Comparison of ENCODE assay signal across 11 cellular contexts in the genomic region with DNA sequence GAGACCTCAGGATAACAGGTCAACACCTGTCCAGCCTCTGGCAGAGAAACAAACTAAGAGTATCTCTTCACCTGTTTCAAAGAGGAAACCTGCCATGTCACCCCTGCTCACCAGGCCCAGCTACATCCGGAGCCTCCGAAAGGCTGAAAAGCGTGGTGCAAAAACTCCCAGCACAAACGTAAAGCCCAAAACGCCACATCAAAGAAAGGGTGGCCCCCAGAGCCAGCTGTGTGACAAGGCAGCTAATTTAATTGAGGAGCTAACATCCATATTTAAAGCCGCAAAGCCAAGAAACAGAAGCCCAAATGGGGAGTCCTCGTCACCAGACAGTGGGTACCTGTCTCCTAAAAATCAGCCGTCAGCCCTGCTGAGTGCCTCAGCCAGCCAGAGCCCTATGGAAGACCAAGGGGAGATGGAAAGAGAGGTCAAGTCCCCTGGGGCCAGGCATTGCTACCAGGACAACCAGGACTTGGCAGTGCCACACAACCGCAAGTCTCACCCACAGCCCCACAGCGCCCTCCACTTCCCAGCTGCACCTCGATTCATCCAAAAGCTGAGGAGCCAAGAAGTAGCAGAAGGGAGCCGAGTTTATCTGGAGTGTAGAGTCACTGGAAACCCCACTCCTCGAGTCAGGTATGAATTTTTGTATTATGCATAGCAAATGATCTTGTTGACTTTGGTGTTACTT. TPM values are rescaled to one million over a fixed set of nuclear protein-coding genes. Genes with fewer than 3 reads are reported as not detected.
DNase-seq lines count a peak whose midpoint lies in the region; ATAC-seq and TF ChIP-seq lines count a peak whose summit lies in the region.
"Had no signal": no experiment of that assay in that cellular context is flagged by ENCODE, and none has a peak within 500 bp of the region (broad histone marks: within the 10 kb centered on the region; RNA-seq: fewer than 3 reads in every experiment).

No MANE protein-coding gene starts in this region.

- CTCF ChIA-PET in WTC11 (lab: Charles Lee), result interaction anchor here (0.6 to 1.8 kb wide), 2 partner anchors 310 to 410 kb away, joined by 4 to 5 read pairs; no protein-coding TSS in a partner anchor

- H3K4me1 ChIP-seq in psoas muscle (peaks cover 38% of the 10 kb centered on the region), hepatocyte (ENCODE audit: insufficient read depth) (no peaks in the 10 kb centered on the region)
- H3K4me1 ChIP-seq: uterus had no signal

- peak overlapping the region; percentile 24 for H3K27ac ChIP-seq in psoas muscle
- no peak overlapping the region for H3K27ac ChIP-seq in hepatocyte
- H3K27ac ChIP-seq: uterus had no signal

- no peak for TF ChIP-seq CTCF in WTC11 (IDR thresholded peaks at IDR 0.05)
- TF ChIP-seq CTCF in psoas muscle (IDR thresholded peaks at IDR 0.05), result no peak
- TF ChIP-seq CTCF in hepatocyte (IDR thresholded peaks at IDR 0.05; ENCODE audit: poor library complexity), result no peak

- no peak overlapping the region for H2AFZ ChIP-seq in hepatocyte

- H3K4me3 Mint-ChIP-seq in WTC11, result no peak overlapping the region
- peak overlapping the region; percentile 33 for H3K4me3 Mint-ChIP-seq in activated T-helper 17 cell treated with anti-CD3 and anti-CD28 coated beads, Interleukin-2, amount 50 U/mL, for 72 hours

- POLR2A ChIA-PET in WTC11 (lab: Charles Lee), result no interaction called here

- peaks cover 0 to 7% of the 10 kb centered on the region in 2 donors for H3K36me3 ChIP-seq in psoas muscle (ENCODE audit: insufficient read depth in 1 of 2, low read depth in 1 of 2)
- H3K36me3 ChIP-seq in hepatocyte (replicated peaks; ENCODE audit: insufficient read depth, low read depth), result no peaks in the 10 kb centered on the region
- H3K36me3 ChIP-seq: uterus had no signal

- H3K4me2 ChIP-seq in hepatocyte, result no peak overlapping the region
- H3K4me2 ChIP-seq: SK-N-SH had no signal

- H3K9me3 ChIP-seq in psoas muscle, result no peaks in the 10 kb centered on the region
- H3K9me3 ChIP-seq in hepatocyte (ENCODE audit: low read depth), result no peaks in the 10 kb centered on the region
- H3K9me3 ChIP-seq: SK-N-SH, uterus had no signal

- peak; percentile 57 for ATAC-seq in WTC11
- ATAC-seq in activated T-helper 17 cell treated with anti-CD3 and anti-CD28 coated beads, Interleukin-2, amount 50 U/mL, for 72 hours (replicated peaks), result peak; percentile 22
- peak in 1 of 4 donors; percentile 18 for ATAC-seq in psoas muscle
- peak; percentile 64 for ATAC-seq in stimulated activated naive CD8-positive, alpha-beta T cell treated with anti-CD3 and anti-CD28 coated beads, Interleukin-15, Interleukin-2, amounts not matched to agents 100 U/mL and 50 U/mL, for 24 hours
- ATAC-seq in HG03520 (IDR thresholded peaks at IDR 0.05; ENCODE audit: unreplicated experiment), result no peak

- peak; percentile 13 for DNase-seq in WTC11 (ENCODE audit: low spot score)
- DNase-seq in psoas muscle, result no peak
- DNase-seq in stimulated activated naive CD8-positive, alpha-beta T cell treated with anti-CD3 and anti-CD28 coated beads, Interleukin-15, Interleukin-2, amounts not matched to agents 100 U/mL and 50 U/mL, for 24 hours, result peak; percentile 70
- DNase-seq in hepatocyte (ENCODE audit: low spot score), result no peak
- DNase-seq in NAMALWA (ENCODE audit: low spot score), result no peak
- DNase-seq: cortex of kidney, NCI-H2107, SK-N-SH, uterus had no signal

- no peaks in the 10 kb centered on the region for H3K36me3 Mint-ChIP-seq in WTC11
- no peaks in the 10 kb centered on the region for H3K36me3 Mint-ChIP-seq in activated T-helper 17 cell treated with anti-CD3 and anti-CD28 coated beads, Interleukin-2, amount 50 U/mL, for 72 hours (ENCODE audit: low read depth)

- no peaks in the 10 kb centered on the region for H3K79me2 ChIP-seq in hepatocyte

- H3K4me3 ChIP-seq in psoas muscle, result no peak overlapping the region
- no peak overlapping the region for H3K4me3 ChIP-seq in hepatocyte
- H3K4me3 ChIP-seq: uterus had no signal

- H4K20me1 ChIP-seq in hepatocyte (ENCODE audit: insufficient read depth, poor library complexity, severe bottlenecking), result no peaks in the 10 kb centered on the region

- H3K9me2 ChIP-seq in hepatocyte (replicated peaks; ENCODE audit: insufficient read depth), result no peaks in the 10 kb centered on the region
- H3K9me2 ChIP-seq: SK-N-SH had no signal

- H3K27ac Mint-ChIP-seq in WTC11, result no peak overlapping the region
- peak overlapping the region; percentile 53 for H3K27ac Mint-ChIP-seq in activated T-helper 17 cell treated with anti-CD3 and anti-CD28 coated beads, Interleukin-2, amount 50 U/mL, for 72 hours

- no peaks in the 10 kb centered on the region for H3K27me3 ChIP-seq in psoas muscle (ENCODE audit: insufficient read depth in 3 of 3, low read length in 2 of 3)
- no peaks in the 10 kb centered on the region for H3K27me3 ChIP-seq in hepatocyte
- H3K27me3 ChIP-seq: uterus had no signal

- 82 to 87% (median 82%) methylated on average over 13 of the region's 13 CpGs for WGBS in psoas muscle, 3 donors
- WGBS in hepatocyte (ENCODE audit: low lambda C conversion rate, missing lambda C conversion rate), result 90% methylated on average over 13 of the region's 13 CpGs

- intact Hi-C loops in psoas muscle (cut with DNase I), result loop anchor here in 1 of 2 donors (5.0 kb wide), 1 partner anchor 405 kb away; no protein-coding TSS in a partner anchor

- H3K9me3 Mint-ChIP-seq in WTC11, result no peaks in the 10 kb centered on the region
- H3K9me3 Mint-ChIP-seq in activated T-helper 17 cell treated with anti-CD3 and anti-CD28 coated beads, Interleukin-2, amount 50 U/mL, for 72 hours, result no peaks in the 10 kb centered on the region

- no peaks in the 10 kb centered on the region for H3K27me3 Mint-ChIP-seq in WTC11 (ENCODE audit: low read depth)
- H3K27me3 Mint-ChIP-seq in activated T-helper 17 cell treated with anti-CD3 and anti-CD28 coated beads, Interleukin-2, amount 50 U/mL, for 72 hours, result peaks cover 3% of the 10 kb centered on the region

- H3K4me1 Mint-ChIP-seq in WTC11, result no peaks in the 10 kb centered on the region; the same call in 1 of the 2 replicates
- peaks cover 23% of the 10 kb centered on the region for H3K4me1 Mint-ChIP-seq in activated T-helper 17 cell treated with anti-CD3 and anti-CD28 coated beads, Interleukin-2, amount 50 U/mL, for 72 hours

TF ChIP-seq in WTC11, 78 proteins besides CTCF, POLR2A, EP300 and RAD21 (continues in another document):
- no peak for TF ChIP-seq ZNF281 (CRISPR knock-in tag; IDR thresholded peaks at IDR 0.05)
- TF ChIP-seq USF1 (CRISPR knock-in tag; IDR thresholded peaks at IDR 0.05), result no peak
- TF ChIP-seq OVOL2 (CRISPR knock-in tag; IDR thresholded peaks at IDR 0.05; ENCODE audit: borderline replicate concordance), result no peak
- TF ChIP-seq ZMAT4 (CRISPR knock-in tag; IDR thresholded peaks at IDR 0.05), result no peak
- no peak for TF ChIP-seq MXD4 (CRISPR knock-in tag; IDR thresholded peaks at IDR 0.05; ENCODE audit: borderline replicate concordance)
- TF ChIP-seq HMGA2 (CRISPR knock-in tag; IDR thresholded peaks at IDR 0.05), result no peak
- TF ChIP-seq, protein P1, sequence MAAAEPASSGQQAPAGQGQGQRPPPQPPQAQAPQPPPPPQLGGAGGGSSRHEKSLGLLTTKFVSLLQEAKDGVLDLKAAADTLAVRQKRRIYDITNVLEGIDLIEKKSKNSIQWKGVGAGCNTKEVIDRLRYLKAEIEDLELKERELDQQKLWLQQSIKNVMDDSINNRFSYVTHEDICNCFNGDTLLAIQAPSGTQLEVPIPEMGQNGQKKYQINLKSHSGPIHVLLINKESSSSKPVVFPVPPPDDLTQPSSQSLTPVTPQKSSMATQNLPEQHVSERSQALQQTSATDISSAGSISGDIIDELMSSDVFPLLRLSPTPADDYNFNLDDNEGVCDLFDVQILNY (CRISPR knock-in tag; IDR thresholded peaks at IDR 0.05), result no peak

RNA-seq across cellular contexts. Expression of gene PALLD, which starts 15.1 kb away (rescaled TPM):
- total RNA-seq in WTC11 (2021) (19.7 to 23.7 TPM (median 20.8 TPM) in 3 replicates), psoas muscle (100 to 1,000 TPM; 168 to 245 (median 201) TPM), hepatocyte (68.9 and 85.2 TPM in 2 replicates)
- total RNA-seq in activated T-helper 17 cell treated with anti-CD3 and anti-CD28 coated beads, Interleukin-2, amount 50 U/mL, for 72 hours, result 10 to 100 TPM; 11.3 to 49.1 TPM
- polyA plus RNA-seq in psoas muscle (100 to 1,000 TPM in 1 of 3 donors, 10 to 100 TPM in 2; 19.2 to 108 (median 89.9) TPM), hepatocyte (65.0 and 82.7 TPM in 2 replicates)

RNA-seq across cellular contexts. Expression of gene DDX60L, which starts 31.6 kb away (rescaled TPM):
- total RNA-seq in WTC11 (2021) (1.9 to 3.5 TPM (median 2.3 TPM) in 3 replicates), psoas muscle (1 to 10 TPM; 3.9 to 4.9 (median 4.3) TPM), hepatocyte (11.3 and 23.1 TPM in 2 replicates)
- 1 to 10 TPM; 4.4 to 8.2 TPM for total RNA-seq in activated T-helper 17 cell treated with anti-CD3 and anti-CD28 coated beads, Interleukin-2, amount 50 U/mL, for 72 hours
- polyA plus RNA-seq in psoas muscle (1 to 10 TPM in 2 of 3 donors, under 1 TPM in 1; 0.61 to 2.7 (median 2.3) TPM), hepatocyte (4.8 and 6.8 TPM in 2 replicates)

Comparison
In these comparisons a context has a peak if more than half of its experiments do, and no peak if none do; other contexts are left out.
1. DNase-seq: peak in WTC11 (single experiment) and stimulated activated naive CD8-positive, alpha-beta T cell treated with anti-CD3 and anti-CD28 coated beads, Interleukin-15, Interleukin-2, amounts not matched to agents 100 U/mL and 50 U/mL, for 24 hours (single experiment); none in psoas muscle (0 of 2), hepatocyte (single experiment) and NAMALWA (single experiment).